Comparison of ENCODE assay signal across 21 cellular contexts in the genomic region with DNA sequence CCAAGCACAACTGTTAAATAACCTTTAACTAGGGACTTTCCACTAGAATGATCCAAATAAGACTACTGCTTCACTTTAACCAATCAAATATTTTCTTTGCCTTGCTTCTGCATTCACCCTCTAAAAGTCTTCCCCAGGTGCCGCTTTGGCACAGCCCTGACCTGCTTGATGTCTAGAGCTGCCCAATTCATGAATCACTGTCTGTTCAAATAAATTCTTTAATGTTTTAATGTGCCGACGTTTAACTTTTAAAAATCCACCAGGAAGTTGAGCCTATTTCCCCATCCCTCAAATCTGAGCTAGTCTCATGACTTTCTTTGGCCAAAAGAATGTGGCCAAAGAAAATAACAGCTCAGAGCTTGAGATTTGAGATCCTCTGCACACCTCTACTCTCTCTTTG.
DNase-seq lines count a peak whose midpoint lies in the region; ATAC-seq, FAIRE-seq and TF ChIP-seq lines count a peak whose summit lies in the region.
"Had no signal": no experiment of that assay in that cellular context is flagged by ENCODE, and none has a peak within 500 bp of the region (broad histone marks: within the 10 kb centered on the region; RNA-seq: fewer than 3 reads in every experiment).

No MANE protein-coding gene starts in this region.

- no peaks in the 10 kb centered on the region; the same call in 1 of the 2 replicates for H3K9me3 ChIP-seq in HEK293 (ENCODE audit: control insufficient read depth, insufficient read depth, low read depth, low read length)
- H3K9me3 ChIP-seq: BE2C had no signal

- H3K36me3 ChIP-seq in HEK293 (ENCODE audit: control insufficient read depth in 2 of 2, insufficient read depth in 1 of 2, low read length in 2 of 2) (no peaks in the 10 kb centered on the region), bronchial epithelial cell (ENCODE audit: control insufficient read depth, insufficient read depth, low read length) (no peaks in the 10 kb centered on the region)
- H3K36me3 ChIP-seq: BE2C, BLaER1 had no signal

- TF ChIP-seq CTCF in HEK293 (tag by site-specific recombination; IDR thresholded peaks at IDR 0.05) (no peak), bronchial epithelial cell (IDR thresholded peaks at IDR 0.05; ENCODE audit: insufficient read depth, low read length, severe bottlenecking) (no peak)

- CTCF ChIA-PET in HEK293 (lab: Yijun Ruan, JAX): no interaction called here

- no peaks in the 10 kb centered on the region for H3K4me1 ChIP-seq in HEK293 (ENCODE audit: control insufficient read depth, insufficient read depth, low read length)
- H3K4me1 ChIP-seq: BLaER1 had no signal

- DNase-seq in bronchial epithelial cell (ENCODE audit: low read depth): no peak
- DNase-seq in UCSD-AML1 (lab: John Stamatoyannopoulos, UW; ENCODE audit: unreplicated experiment): no peak
- DNase-seq in activated CD4-positive, alpha-beta T cell treated with anti-CD3 and anti-CD28 coated beads for 4 hours: no peak
- DNase-seq: 8988T; ACHN; BE2C; C1 segment of cervical spinal cord; Calu3; CD4-positive, alpha-beta memory T cell; CD4-positive, CD25-positive, alpha-beta regulatory T cell; CD8-positive, alpha-beta memory T cell; COR-L47; DMS79 treated with DMSO at 0.1 percent for 48 hours; GF-D8 had no signal

- no peak for ATAC-seq in GM18907 (IDR thresholded peaks at IDR 0.05; ENCODE audit: unreplicated experiment)

- POLR2A ChIA-PET in HEK293 (lab: Yijun Ruan, JAX): no interaction called here

- peak; percentile 36 for FAIRE-seq in bronchial epithelial cell (lab: Jason Lieb, UNC)
- FAIRE-seq: A204.1, D721Med, G401.6, GM12891 had no signal

- no peak overlapping the region for H3K27ac ChIP-seq in HEK293 (ENCODE audit: extremely low read depth, low read depth, low read length)
- H3K27ac ChIP-seq: BLaER1 had no signal

- H3K4me3 ChIP-seq in HEK293 (ENCODE audit: low read depth, low read length): no peak overlapping the region
- no peak overlapping the region for H3K4me3 ChIP-seq in bronchial epithelial cell (ENCODE audit: low read depth, low read length)
- H3K4me3 ChIP-seq: BLaER1 had no signal

- no peaks in the 10 kb centered on the region for H3K27me3 ChIP-seq in bronchial epithelial cell (ENCODE audit: control insufficient read depth, insufficient read depth, low read length)
- H3K27me3 ChIP-seq: BE2C, BLaER1 had no signal

TF ChIP-seq in HEK293, 187 proteins besides CTCF, POLR2A, EP300 and RAD21:
- TF ChIP-seq ZNF155 (tag by site-specific recombination; IDR thresholded peaks at IDR 0.05) (no peak), SETDB1 (IDR thresholded peaks at IDR 0.05; ENCODE audit: insufficient read length, low read length) (peak; percentile 48), ZNF549 (tag by site-specific recombination; IDR thresholded peaks at IDR 0.05) (peak; percentile 90)
